Comparison of ENCODE assay signal across 10 cellular contexts in genomic region chr4:98565646-98566403, GRCh38.
DNase-seq lines count a peak whose midpoint lies in the region; ATAC-seq and TF ChIP-seq lines count a peak whose summit lies in the region.
"Had no signal": no experiment of that assay in that cellular context is flagged by ENCODE, and none has a peak within 500 bp of the region (broad histone marks: within the 10 kb centered on the region; RNA-seq: fewer than 3 reads in every experiment).

No MANE protein-coding gene starts in this region.

- DNase-seq in Right ventricle myocardium superior (no peak), cardiac septum (ENCODE audit: low spot score) (no peak), endothelial cell (ENCODE audit: low spot score) (no peak), neural crest cell (ENCODE audit: low read depth, low spot score) (no peak), SIG-M5 treated with dmso at 0.1 percent for 504 hours (lab: John Stamatoyannopoulos, UW; ENCODE audit: unreplicated experiment) (no peak), ecto neural progenitor cell (ENCODE audit: low spot score) (no peak), lower leg skin (ENCODE audit: low spot score in 2 of 2) (no peak)
- DNase-seq: activated CD4-positive, alpha-beta T cell treated with anti-CD3 and anti-CD28 coated beads for 4 hours had no signal

- intact Hi-C loops in Right ventricle myocardium superior (cut with DNase I) (no loop called here), cardiac septum (cut with DNase I) (no loop called here), lower leg skin (cut with DNase I; ENCODE audit: low total_unique reads) (no loop called here)

- TF ChIP-seq POLR2A in lower leg skin (IDR thresholded peaks at IDR 0.05) = no peak

- ATAC-seq in Right ventricle myocardium superior (ENCODE audit: poor library complexity) (peak; percentile 18), HG03045 (IDR thresholded peaks at IDR 0.05; ENCODE audit: unreplicated experiment) (no peak)

- H3K4me3 Mint-ChIP-seq in endothelial cell (ENCODE audit: unreplicated experiment) = no peak overlapping the region
- H3K4me3 Mint-ChIP-seq in neural crest cell = no peak overlapping the region
- H3K4me3 Mint-ChIP-seq: T-helper 1 cell treated with Interleukin-12 subunit alpha and Interleukin-12 subunit beta and Interleukin-4 antibody, amounts not matched to agents 30 μg/mL and 1 μg/mL, for 36 hours had no signal

- H3K4me3 ChIP-seq in lower leg skin (ENCODE audit: low read depth, poor library complexity, severe bottlenecking) = no peak overlapping the region

- H3K4me1 Mint-ChIP-seq in endothelial cell (ENCODE audit: unreplicated experiment) (peaks cover 37% of the 10 kb centered on the region), neural crest cell (peaks cover 37% of the 10 kb centered on the region)

- peaks cover 4% of the 10 kb centered on the region for H3K36me3 Mint-ChIP-seq in endothelial cell (ENCODE audit: low read depth, unreplicated experiment)
- no peaks in the 10 kb centered on the region for H3K36me3 Mint-ChIP-seq in neural crest cell (ENCODE audit: low read depth)

- H3K9me3 Mint-ChIP-seq in endothelial cell (ENCODE audit: unreplicated experiment) (no peaks in the 10 kb centered on the region), neural crest cell (peaks cover 2% of the 10 kb centered on the region)
- H3K9me3 Mint-ChIP-seq: T-helper 1 cell treated with Interleukin-12 subunit alpha and Interleukin-12 subunit beta and Interleukin-4 antibody, amounts not matched to agents 30 μg/mL and 1 μg/mL, for 36 hours had no signal

- H3K27ac Mint-ChIP-seq in endothelial cell (ENCODE audit: unreplicated experiment) (peak overlapping the region; percentile 55), neural crest cell (ENCODE audit: unreplicated experiment) (peak overlapping the region; percentile 55)
- H3K27ac Mint-ChIP-seq: T-helper 1 cell treated with Interleukin-12 subunit alpha and Interleukin-12 subunit beta and Interleukin-4 antibody, amounts not matched to agents 30 μg/mL and 1 μg/mL, for 36 hours had no signal

- WGBS in lower leg skin, 2 donors = 46 to 57% methylated on average over 6 of the region's 6 CpGs

- H3K27me3 Mint-ChIP-seq in endothelial cell (ENCODE audit: unreplicated experiment) (peaks cover 7% of the 10 kb centered on the region), neural crest cell (ENCODE audit: low read depth) (no peaks in the 10 kb centered on the region)

- TF ChIP-seq CTCF in endothelial cell (IDR thresholded peaks at IDR 0.05; ENCODE audit: unreplicated experiment) (no peak), neural crest cell (conservative IDR thresholded peaks at IDR 0.05) (no peak), lower leg skin (IDR thresholded peaks at IDR 0.05) (no peak)
